13 cellular contexts compared by ENCODE assay signal in genomic region chr3:128348805-128349531, GRCh38.
DNase-seq lines count a peak whose midpoint lies in the region; ATAC-seq and TF ChIP-seq lines count a peak whose summit lies in the region.
"Had no signal": no experiment of that assay in that cellular context is flagged by ENCODE, and none has a peak within 500 bp of the region (broad histone marks: within the 10 kb centered on the region; RNA-seq: fewer than 3 reads in every experiment).

No MANE protein-coding gene starts in this region.

- POLR2A ChIA-PET in activated CD4-positive, alpha-beta T cell treated with anti-CD3 and anti-CD28 coated beads for 36 hours (lab: Charles Lee) = interaction anchor here (0.5 kb wide), 2 partner anchors 208 to 534 kb away, joined by 3 to 5 read pairs; no protein-coding TSS in a partner anchor

- H3K9me3 ChIP-seq in BLaER1 treated with 17β-estradiol and CSF1 and Interleukin-3, amounts not matched to agents 10 nM and 100 nM (replicated peaks in 1 of 11) = no peaks in the 10 kb centered on the region
- H3K9me3 ChIP-seq in GM23248 (ENCODE audit: low read depth) = no peaks in the 10 kb centered on the region
- H3K9me3 ChIP-seq: Caco-2, mucosa of descending colon, thoracic aorta had no signal

- H3K9me2 ChIP-seq in GM23248 (ENCODE audit: insufficient read depth) = no peaks in the 10 kb centered on the region

- TF ChIP-seq CTCF in osteocyte (IDR thresholded peaks at IDR 0.05) = no peak

- H3K9ac ChIP-seq in BLaER1 treated with 17β-estradiol and CSF1 and Interleukin-3, amounts not matched to agents 10 nM and 100 nM = peak overlapping the region in 1 of 11 experiments; percentile 41; a peak in 1 of 22 replicates
- no peak overlapping the region for H3K9ac ChIP-seq in GM23248

- DNase-seq in GM23248 (peak; percentile 19), islet precursor cell (peak; percentile 68), osteocyte (ENCODE audit: extremely low spot score, unreplicated experiment) (no peak)
- DNase-seq in activated CD4-positive, alpha-beta T cell treated with anti-CD3 and anti-CD28 coated beads for 36 hours = no peak
- DNase-seq: Caco-2, mucosa of descending colon, NCI-H1048, RPMI8226 had no signal

- H3K79me2 ChIP-seq in GM23248 (ENCODE audit: insufficient read depth) = no peaks in the 10 kb centered on the region

- peak; percentile 41; the same call in 2 of the 3 replicates for ATAC-seq in SK-N-SH treated with all-trans-retinoic acid at 6 μM for 48 hours
- no peak for ATAC-seq in activated CD4-positive, CD25-positive, alpha-beta regulatory T cell treated with anti-CD3 and anti-CD28 coated beads, Interleukin-2, amount 50 U/mL, for 24 hours
- no peak for ATAC-seq in GM21529 (IDR thresholded peaks at IDR 0.05; ENCODE audit: unreplicated experiment)
- no peak for ATAC-seq in activated CD4-positive, alpha-beta T cell treated with anti-CD3 and anti-CD28 coated beads for 36 hours
- ATAC-seq: mucosa of descending colon had no signal

- in situ Hi-C loops in GM23248 (cut with MboI) = no loop called here

- CTCF ChIA-PET in activated CD4-positive, alpha-beta T cell treated with anti-CD3 and anti-CD28 coated beads for 36 hours (lab: Charles Lee) = interaction anchor here (1.1 kb wide), 1 partner anchor 19 kb away, joined by 3 read pairs; no protein-coding TSS in a partner anchor

- H3K4me1 ChIP-seq in BLaER1 treated with 17β-estradiol and CSF1 and Interleukin-3, amounts not matched to agents 10 nM and 100 nM = peaks cover 11 to 28% (median 17%) of the 10 kb centered on the region in 10 experiments
- no peaks in the 10 kb centered on the region for H3K4me1 ChIP-seq in GM23248 (ENCODE audit: insufficient read depth)

- 97 to 100% methylated on average over 5 of the region's 5 CpGs for WGBS in GM23248 (ENCODE audit: low coverage in 1 of 2, low lambda C conversion rate in 2 of 2, missing lambda C conversion rate in 2 of 2), 2 experiments

- H4K20me1 ChIP-seq in BLaER1 treated with 17β-estradiol and CSF1 and Interleukin-3, amounts not matched to agents 10 nM and 100 nM = peaks cover 0 to 10% (median 0%) of the 10 kb centered on the region in 11 experiments; a peak in 2 of 22 replicates
- H4K20me1 ChIP-seq in GM23248 (ENCODE audit: insufficient read depth) = no peaks in the 10 kb centered on the region

- H3K27me3 Mint-ChIP-seq in osteocyte (ENCODE audit: unreplicated experiment) = no peaks in the 10 kb centered on the region
- no peaks in the 10 kb centered on the region for H3K27me3 Mint-ChIP-seq in activated CD4-positive, alpha-beta T cell treated with anti-CD3 and anti-CD28 coated beads for 36 hours

- peaks cover 4% of the 10 kb centered on the region for H3K36me3 Mint-ChIP-seq in osteocyte (ENCODE audit: unreplicated experiment)
- peaks cover 1% of the 10 kb centered on the region for H3K36me3 Mint-ChIP-seq in activated CD4-positive, alpha-beta T cell treated with anti-CD3 and anti-CD28 coated beads for 36 hours (ENCODE audit: low read depth)

- H3K36me3 ChIP-seq in BLaER1 treated with 17β-estradiol and CSF1 and Interleukin-3, amounts not matched to agents 10 nM and 100 nM = peaks cover 0 to 29% (median 9%) of the 10 kb centered on the region in 11 experiments; a peak in 10 of 22 replicates
- no peaks in the 10 kb centered on the region for H3K36me3 ChIP-seq in GM23248 (ENCODE audit: low read depth)
- H3K36me3 ChIP-seq: thoracic aorta had no signal

- no peak overlapping the region for H2AFZ ChIP-seq in GM23248

- no peak overlapping the region for H3K27ac Mint-ChIP-seq in osteocyte (ENCODE audit: unreplicated experiment)
- no peak overlapping the region for H3K27ac Mint-ChIP-seq in activated CD4-positive, alpha-beta T cell treated with anti-CD3 and anti-CD28 coated beads for 36 hours

- intact Hi-C loops in activated CD4-positive, alpha-beta T cell treated with anti-CD3 and anti-CD28 coated beads for 36 hours (cut with DNase I, micrococcal nuclease) = no loop called here

- no peaks in the 10 kb centered on the region for H3K9me3 Mint-ChIP-seq in osteocyte (ENCODE audit: unreplicated experiment)
- no peaks in the 10 kb centered on the region for H3K9me3 Mint-ChIP-seq in activated CD4-positive, alpha-beta T cell treated with anti-CD3 and anti-CD28 coated beads for 36 hours (ENCODE audit: low read depth)

- H3K27ac ChIP-seq in BLaER1 treated with 17β-estradiol and CSF1 and Interleukin-3, amounts not matched to agents 10 nM and 100 nM = peak overlapping the region in 5 of 11 experiments; percentile 2 to 26 (median 15); a peak in 4 of 22 replicates
- H3K27ac ChIP-seq in GM23248 = no peak overlapping the region
- H3K27ac ChIP-seq: thoracic aorta had no signal

- peak overlapping the region; percentile 47 to 82 (median 71) for H3K4me2 ChIP-seq in BLaER1 treated with 17β-estradiol and CSF1 and Interleukin-3, amounts not matched to agents 10 nM and 100 nM
- no peak overlapping the region for H3K4me2 ChIP-seq in GM23248 (ENCODE audit: unreplicated experiment)

- peaks cover 24% of the 10 kb centered on the region for H3K4me1 Mint-ChIP-seq in osteocyte (ENCODE audit: unreplicated experiment)
- peaks cover 5% of the 10 kb centered on the region for H3K4me1 Mint-ChIP-seq in activated CD4-positive, alpha-beta T cell treated with anti-CD3 and anti-CD28 coated beads for 36 hours

- H3F3A ChIP-seq in GM23248 (ENCODE audit: insufficient read depth) = no peaks in the 10 kb centered on the region

- H3K27me3 ChIP-seq in BLaER1 treated with 17β-estradiol and CSF1 and Interleukin-3, amounts not matched to agents 10 nM and 100 nM = no peaks in the 10 kb centered on the region
- no peaks in the 10 kb centered on the region for H3K27me3 ChIP-seq in GM23248 (replicated peaks; ENCODE audit: insufficient read depth)

- no peak overlapping the region for H3K4me3 ChIP-seq in BLaER1 treated with 17β-estradiol and CSF1 and Interleukin-3, amounts not matched to agents 10 nM and 100 nM
- no peak overlapping the region for H3K4me3 ChIP-seq in GM23248
- H3K4me3 ChIP-seq: mucosa of descending colon, thoracic aorta had no signal

- no peak overlapping the region for H3K4me3 Mint-ChIP-seq in osteocyte (ENCODE audit: unreplicated experiment)
- H3K4me3 Mint-ChIP-seq in activated CD4-positive, alpha-beta T cell treated with anti-CD3 and anti-CD28 coated beads for 36 hours = no peak overlapping the region

TF ChIP-seq in SK-N-SH treated with all-trans-retinoic acid at 6 μM for 48 hours, 23 proteins besides CTCF, POLR2A, EP300 and RAD21:
- TF ChIP-seq ZFP30 (CRISPR knock-in tag; IDR thresholded peaks at IDR 0.05) (no peak), TSHZ2 (CRISPR knock-in tag; IDR thresholded peaks at IDR 0.05) (0 out of 2 replicates have a peak, but pooled peaks have one; percentile 32)
TF ChIP-seq in SK-N-SH treated with all-trans-retinoic acid at 6 μM for 48 hours: peak in this region for 1.

Comparison
In these comparisons a context has a peak if more than half of its experiments do, and no peak if none do; other contexts are left out.
1. DNase-seq: peak in GM23248 (single experiment) and islet precursor cell (single experiment); none in osteocyte (single experiment) and activated CD4-positive, alpha-beta T cell treated with anti-CD3 and anti-CD28 coated beads for 36 hours (single experiment).